In genomic region chr2:42053791-42054656, GRCh38 we compare ENCODE assay signal across 11 cellular contexts. TPM values are rescaled to one million over a fixed set of nuclear protein-coding genes. Genes with fewer than 3 reads are reported as not detected.
DNase-seq lines count a peak whose midpoint lies in the region; ATAC-seq and TF ChIP-seq lines count a peak whose summit lies in the region.
"Had no signal": no experiment of that assay in that cellular context is flagged by ENCODE, and none has a peak within 500 bp of the region (broad histone marks: within the 10 kb centered on the region; RNA-seq: fewer than 3 reads in every experiment).

No MANE protein-coding gene starts in this region.

- H3K4me1 ChIP-seq in adipocyte (ENCODE audit: control insufficient read depth, insufficient read depth, low read length) (peaks cover 61% of the 10 kb centered on the region), heart right ventricle (peaks cover 28 to 87% (median 60%) of the 10 kb centered on the region in 9 donors), tibial artery (peaks cover 26 to 80% (median 55%) of the 10 kb centered on the region in 4 donors)

- H3K27me3 Mint-ChIP-seq in nephron progenitor cell (ENCODE audit: low read depth, poor library complexity): peaks cover 41% of the 10 kb centered on the region

- peak overlapping the region; percentile 100 for H3K9ac ChIP-seq in adipocyte (ENCODE audit: low read length)

- no peaks in the 10 kb centered on the region for H3K27me3 ChIP-seq in adipocyte (replicated peaks; ENCODE audit: control insufficient read depth, insufficient read depth, low read length)
- H3K27me3 ChIP-seq in heart right ventricle: peaks cover 0 to 11% (median 0%) of the 10 kb centered on the region in 7 donors
- H3K27me3 ChIP-seq in tibial artery: no peaks in the 10 kb centered on the region

- H3K9me3 ChIP-seq in adipocyte (ENCODE audit: control insufficient read depth, low read length): no peaks in the 10 kb centered on the region
- no peaks in the 10 kb centered on the region for H3K9me3 ChIP-seq in heart right ventricle
- H3K9me3 ChIP-seq in tibial artery: no peaks in the 10 kb centered on the region

- peak overlapping the region; percentile 89 for H3K27ac Mint-ChIP-seq in nephron progenitor cell

- H3K4me1 Mint-ChIP-seq in nephron progenitor cell: peaks cover 88% of the 10 kb centered on the region

- DNase-seq in adipocyte (ENCODE audit: low read depth): no peak
- peak; percentile 56 to 73 for DNase-seq in heart right ventricle
- DNase-seq in nephron progenitor cell: no peak
- DNase-seq in tibial artery: peak; percentile 71 to 93
- DNase-seq in activated CD8-positive, alpha-beta memory T cell treated with anti-CD3 and anti-CD28 coated beads, Interleukin-2, amount 50 U/mL, for 4 hours: no peak
- no peak for DNase-seq in NCI-H2081 (lab: John Stamatoyannopoulos, UW)
- DNase-seq: cerebellar nuclear complex had no signal

- ATAC-seq in heart right ventricle (peak; percentile 49 to 89 (median 75)), HG02623 (IDR thresholded peaks at IDR 0.05; ENCODE audit: unreplicated experiment) (no peak), GM18858 (IDR thresholded peaks at IDR 0.05; ENCODE audit: unreplicated experiment) (no peak)

- H3K36me3 Mint-ChIP-seq in nephron progenitor cell (ENCODE audit: low read depth): peaks cover 49% of the 10 kb centered on the region

- H3K4me3 ChIP-seq in adipocyte (ENCODE audit: low read length): peak overlapping the region; percentile 28
- peak overlapping the region in 2 of 10 donors; percentile 3 to 87 for H3K4me3 ChIP-seq in heart right ventricle
- peak overlapping the region in 1 of 2 donors; percentile 15 for H3K4me3 ChIP-seq in tibial artery

- TF ChIP-seq CTCF in heart right ventricle (IDR thresholded peaks at IDR 0.05) (no peak), nephron progenitor cell (IDR thresholded peaks at IDR 0.05) (no peak), tibial artery (IDR thresholded peaks at IDR 0.05) (no peak)

- intact Hi-C loops in heart right ventricle (cut with DNase I) (loop anchor here in 5 of 10 donors (5.0 kb wide), 3 partner anchors 107 to 127 kb away; no protein-coding TSS in a partner anchor), tibial artery (cut with DNase I; ENCODE audit: low total_unique reads) (no loop called here)

- H3K36me3 ChIP-seq in adipocyte (ENCODE audit: control insufficient read depth, insufficient read depth, low read length, severe bottlenecking) (peaks cover 64% of the 10 kb centered on the region), heart right ventricle (peaks cover 0 to 59% (median 27%) of the 10 kb centered on the region in 9 donors), tibial artery (peaks cover 41 to 44% (median 42%) of the 10 kb centered on the region in 3 donors)
- H3K36me3 ChIP-seq: WERI-Rb-1 had no signal

- peak overlapping the region; percentile 50 for H3K4me3 Mint-ChIP-seq in nephron progenitor cell

- H3K9me3 Mint-ChIP-seq in nephron progenitor cell: no peaks in the 10 kb centered on the region

- WGBS in heart right ventricle, 2 donors: 33 to 34% methylated on average over 23 of the region's 23 CpGs

- H3K27ac ChIP-seq in heart right ventricle: peak overlapping the region; percentile 81 to 94 (median 91)
- peak overlapping the region; percentile 86 to 97 for H3K27ac ChIP-seq in tibial artery
- H3K27ac ChIP-seq: WERI-Rb-1 had no signal

RNA-seq across cellular contexts. Expression of gene PKDCC, which starts 6.2 kb away (rescaled TPM):
- total RNA-seq in heart right ventricle: 100 to 1,000 TPM in 2 of 10 donors, 10 to 100 TPM in 8; 25.1 to 263 (median 41.5) TPM
- 100 to 1,000 TPM in 1 of 2 donors, 10 to 100 TPM in 1; 91.4 to 121 TPM for polyA plus RNA-seq in heart right ventricle
- total RNA-seq: mononuclear cell had no signal

Comparison
In these comparisons a context has a peak if more than half of its experiments do, and no peak if none do; other contexts are left out.
1. DNase-seq: peak in heart right ventricle (2 of 2) and tibial artery (2 of 2); none in adipocyte (single experiment), nephron progenitor cell (single experiment), activated CD8-positive, alpha-beta memory T cell treated with anti-CD3 and anti-CD28 coated beads, Interleukin-2, amount 50 U/mL, for 4 hours (single experiment) and NCI-H2081 (0 of 2).
2. ATAC-seq: peak in heart right ventricle (8 of 8); none in HG02623 (single experiment) and GM18858 (single experiment).